38 cellular contexts compared by ENCODE assay signal in genomic region chr7:95614442-95614940, GRCh38. TPM values are rescaled to one million over a fixed set of nuclear protein-coding genes. Genes with fewer than 3 reads are reported as not detected.
DNase-seq lines count a peak whose midpoint lies in the region; ATAC-seq, FAIRE-seq and TF ChIP-seq lines count a peak whose summit lies in the region.
"Had no signal": no experiment of that assay in that cellular context is flagged by ENCODE, and none has a peak within 500 bp of the region (broad histone marks: within the 10 kb centered on the region; RNA-seq: fewer than 3 reads in every experiment).

No MANE protein-coding gene starts in this region.

- no peak overlapping the region for H3K4me3 ChIP-seq in HEK293 (ENCODE audit: low read depth, low read length)
- H3K4me3 ChIP-seq in parathyroid adenoma (ENCODE audit: low read depth, low read length) = no peak overlapping the region
- no peak overlapping the region for H3K4me3 ChIP-seq in MG63
- H3K4me3 ChIP-seq: A549; BLaER1; BLaER1 treated with 17β-estradiol and CSF1 and Interleukin-3, amounts not matched to agents 10 nM and 100 nM had no signal

- H3K36me3 ChIP-seq in HEK293 (ENCODE audit: control insufficient read depth in 2 of 2, insufficient read depth in 1 of 2, low read length in 2 of 2) (no peaks in the 10 kb centered on the region), parathyroid adenoma (ENCODE audit: control insufficient read depth, insufficient read depth, low read length) (no peaks in the 10 kb centered on the region), MG63 (no peaks in the 10 kb centered on the region)
- H3K36me3 ChIP-seq: BE2C; BLaER1; BLaER1 treated with 17β-estradiol and CSF1 and Interleukin-3, amounts not matched to agents 10 nM and 100 nM had no signal

- CTCF ChIA-PET in HEK293 (lab: Yijun Ruan, JAX) = interaction anchor here (1.6 kb wide), 1 partner anchor 103 kb away, joined by 6 read pairs; no protein-coding TSS in a partner anchor

- POLR2A ChIA-PET in HEK293 (lab: Yijun Ruan, JAX) = no interaction called here

- ATAC-seq in stimulated activated memory B cell treated with anti-CD40 and anti-IgM and Interleukin-4, amounts not matched to agents 10 μg/mL and 1 μg/mL and 100 μg/mL, for 72 hours = no peak
- ATAC-seq: A549; CD8-positive, alpha-beta T cell had no signal

- H3K4me2 ChIP-seq in parathyroid adenoma (ENCODE audit: low read length) = no peak overlapping the region
- H3K4me2 ChIP-seq: A549; BLaER1; BLaER1 treated with 17β-estradiol and CSF1 and Interleukin-3, amounts not matched to agents 10 nM and 100 nM had no signal

- H3K9me3 ChIP-seq in HEK293 (ENCODE audit: control insufficient read depth, insufficient read depth, low read depth, low read length) (no peaks in the 10 kb centered on the region), parathyroid adenoma (ENCODE audit: control insufficient read depth, low read length) (no peaks in the 10 kb centered on the region), MG63 (peaks cover 8% of the 10 kb centered on the region)
- H3K9me3 ChIP-seq: BE2C had no signal

- no peak overlapping the region for H3K9ac ChIP-seq in parathyroid adenoma
- H3K9ac ChIP-seq: BLaER1; BLaER1 treated with 17β-estradiol and CSF1 and Interleukin-3, amounts not matched to agents 10 nM and 100 nM had no signal

- H3K27me3 Mint-ChIP-seq in stimulated activated memory B cell treated with anti-CD40 and anti-IgM and Interleukin-4, amounts not matched to agents 10 μg/mL and 1 μg/mL and 100 μg/mL, for 72 hours = no peaks in the 10 kb centered on the region
- H3K27me3 Mint-ChIP-seq: CD4-positive, CD25-positive, alpha-beta regulatory T cell had no signal

- TF ChIP-seq CTCF in HEK293 (tag by site-specific recombination; IDR thresholded peaks at IDR 0.05) (no peak), parathyroid adenoma (IDR thresholded peaks at IDR 0.05) (no peak)

- no peak overlapping the region for H3K27ac ChIP-seq in HEK293 (ENCODE audit: extremely low read depth, low read depth, low read length)
- H3K27ac ChIP-seq in parathyroid adenoma = peak overlapping the region; percentile 98
- H3K27ac ChIP-seq: 22Rv1; A549; BLaER1; BLaER1 treated with 17β-estradiol and CSF1 and Interleukin-3, amounts not matched to agents 10 nM and 100 nM; C4-2B had no signal

- H3K27me3 ChIP-seq in parathyroid adenoma (ENCODE audit: control insufficient read depth, insufficient read depth, low read length) (no peaks in the 10 kb centered on the region), MG63 (no peaks in the 10 kb centered on the region)
- H3K27me3 ChIP-seq: BLaER1; BLaER1 treated with 17β-estradiol and CSF1 and Interleukin-3, amounts not matched to agents 10 nM and 100 nM had no signal

- no peak for TF ChIP-seq POLR2A in erythroblast (IDR thresholded peaks at IDR 0.05; ENCODE audit: low read length)

- H3K4me3 Mint-ChIP-seq in stimulated activated memory B cell treated with anti-CD40 and anti-IgM and Interleukin-4, amounts not matched to agents 10 μg/mL and 1 μg/mL and 100 μg/mL, for 72 hours = no peak overlapping the region
- H3K4me3 Mint-ChIP-seq: B cell; CD14-positive monocyte; CD4-positive, alpha-beta memory T cell; CD4-positive, alpha-beta T cell; CD4-positive, CD25-positive, alpha-beta regulatory T cell; CD8-positive, alpha-beta memory T cell; CD8-positive, alpha-beta T cell had no signal

- H3K4me1 Mint-ChIP-seq in stimulated activated memory B cell treated with anti-CD40 and anti-IgM and Interleukin-4, amounts not matched to agents 10 μg/mL and 1 μg/mL and 100 μg/mL, for 72 hours = peaks cover 23% of the 10 kb centered on the region
- H3K4me1 Mint-ChIP-seq: CD4-positive, alpha-beta memory T cell; CD4-positive, CD25-positive, alpha-beta regulatory T cell; CD8-positive, alpha-beta memory T cell had no signal

- H3K79me2 ChIP-seq in parathyroid adenoma = no peaks in the 10 kb centered on the region

- peaks cover 26% of the 10 kb centered on the region for H3K36me3 Mint-ChIP-seq in stimulated activated memory B cell treated with anti-CD40 and anti-IgM and Interleukin-4, amounts not matched to agents 10 μg/mL and 1 μg/mL and 100 μg/mL, for 72 hours
- H3K36me3 Mint-ChIP-seq: CD4-positive, alpha-beta memory T cell; CD4-positive, CD25-positive, alpha-beta regulatory T cell; CD8-positive, alpha-beta memory T cell; CD8-positive, alpha-beta T cell had no signal

- peaks cover 12% of the 10 kb centered on the region for H3K9me3 Mint-ChIP-seq in stimulated activated memory B cell treated with anti-CD40 and anti-IgM and Interleukin-4, amounts not matched to agents 10 μg/mL and 1 μg/mL and 100 μg/mL, for 72 hours

- DNase-seq in erythroblast (lab: John Stamatoyannopoulos, UW) = peak; percentile 9 to 28
- DNase-seq in HuH-7.5 (ENCODE audit: low spot score) = no peak
- DNase-seq in MG63 = no peak
- no peak for DNase-seq in urothelium cell line (ENCODE audit: low spot score)
- no peak for DNase-seq in RPMI8226
- DNase-seq: 8988T; ACHN; AML-193; BE2C; C1 segment of cervical spinal cord; Caco-2; Calu3; CD4-positive, alpha-beta memory T cell; CD4-positive, alpha-beta T cell; CD4-positive, CD25-positive, alpha-beta regulatory T cell; CD8-positive, alpha-beta memory T cell; CD8-positive, alpha-beta T cell; COR-L47; DMS 273 treated with DMSO at 0.1 percent for 48 hours; DMS153; DMS53; DMS79; DMS79 treated with DMSO at 0.1 percent for 48 hours; DND-41; EL had no signal

- H3K4me1 ChIP-seq in HEK293 (ENCODE audit: control insufficient read depth, insufficient read depth, low read length) (peaks cover 4% of the 10 kb centered on the region; the same call in 1 of the 2 replicates), parathyroid adenoma (peaks cover 36% of the 10 kb centered on the region)
- H3K4me1 ChIP-seq: BE2C had no signal

- no peak overlapping the region for H2AFZ ChIP-seq in parathyroid adenoma

- H3K27ac Mint-ChIP-seq in stimulated activated memory B cell treated with anti-CD40 and anti-IgM and Interleukin-4, amounts not matched to agents 10 μg/mL and 1 μg/mL and 100 μg/mL, for 72 hours = peak overlapping the region; percentile 30
- H3K27ac Mint-ChIP-seq: B cell; CD14-positive monocyte; CD4-positive, alpha-beta memory T cell; CD4-positive, alpha-beta T cell; CD8-positive, alpha-beta memory T cell; CD8-positive, alpha-beta T cell had no signal

- no peak for FAIRE-seq in urothelium cell line (lab: Jason Lieb, UNC)
- FAIRE-seq: A204.1, A549, D721Med had no signal

TF ChIP-seq in HEK293, 187 proteins besides CTCF, POLR2A, EP300 and RAD21:
- TF ChIP-seq SETDB1 (IDR thresholded peaks at IDR 0.05; ENCODE audit: insufficient read length, low read length) = peak; percentile 53
- peak; percentile 95 for TF ChIP-seq ZNF558 (tag by site-specific recombination; IDR thresholded peaks at IDR 0.05)
- peak; percentile 89 for TF ChIP-seq ZNF529 (tag by site-specific recombination; IDR thresholded peaks at IDR 0.05; ENCODE audit: insufficient replicate concordance)
- no peak for TF ChIP-seq ZNF664 (tag by site-specific recombination; IDR thresholded peaks at IDR 0.05)
- TF ChIP-seq TRIM28 (IDR thresholded peaks at IDR 0.05; ENCODE audit: borderline replicate concordance, low read length) = no peak
- no peak for TF ChIP-seq ZNF530 (tag by site-specific recombination; IDR thresholded peaks at IDR 0.05; ENCODE audit: low read depth)

RNA-seq across cellular contexts. Expression of gene PDK4, which starts 18.2 kb away (rescaled TPM):
- total RNA-seq in MG63 (2014; rRNA removed; shearing (Covaris generic); ENCODE audit: low replicate concordance) = 0.33 and 0.84 TPM in 2 replicates
- total RNA-seq: A673; CD4-positive, alpha-beta T cell; CD4-positive, CD25-positive, alpha-beta regulatory T cell; CD8-positive, alpha-beta T cell had no signal

Comparison
In these comparisons a context has a peak if more than half of its experiments do, and no peak if none do; other contexts are left out.
1. DNase-seq: peak in erythroblast (2 of 2); none in HuH-7.5 (single experiment), MG63 (single experiment), urothelium cell line (single experiment) and RPMI8226 (single experiment).